In genomic region chr3:171654809-171655208, GRCh38 we compare ENCODE assay signal across 8 cellular contexts.
DNase-seq lines count a peak whose midpoint lies in the region; ATAC-seq and TF ChIP-seq lines count a peak whose summit lies in the region.

No MANE protein-coding gene starts in this region.

- no peak overlapping the region for H3K27ac Mint-ChIP-seq in activated CD8-positive, alpha-beta T cell treated with anti-CD3 and anti-CD28 coated beads, Interleukin-2, amount 10 ng/mL, durations not matched to agents 7 days and 5 days

- CTCF ChIA-PET in mammary epithelial cell (lab: Charles Lee; ENCODE audit: low non-redundant PET) = no interaction called here
- CTCF ChIA-PET in activated CD8-positive, alpha-beta T cell treated with anti-CD3 and anti-CD28 coated beads, Interleukin-2, amount 10 ng/mL, durations not matched to agents 7 days and 5 days (lab: Charles Lee) = no interaction called here

- H3K4me2 ChIP-seq in mammary epithelial cell (ENCODE audit: insufficient read depth, low read depth, low read length) = peak overlapping the region; percentile 62

- in situ Hi-C loops in mammary epithelial cell (cut with MboI; ENCODE audit: low sequenced_read_pairs in 2 of 2) = no loop called here

- H3K9me3 ChIP-seq in mammary epithelial cell (replicated peaks; ENCODE audit: insufficient read depth, low read length) = no peaks in the 10 kb centered on the region

- H3K9me3 Mint-ChIP-seq in activated CD8-positive, alpha-beta T cell treated with anti-CD3 and anti-CD28 coated beads, Interleukin-2, amount 10 ng/mL, durations not matched to agents 7 days and 5 days (ENCODE audit: insufficient read depth) = no peaks in the 10 kb centered on the region

- no peaks in the 10 kb centered on the region for H3K27me3 ChIP-seq in mammary epithelial cell (ENCODE audit: insufficient read depth, low read length)

- H3K27ac ChIP-seq in mammary epithelial cell (ENCODE audit: insufficient read depth, low read depth, low read length) = peak overlapping the region; percentile 43
- peak overlapping the region in 12 of 21 experiments; percentile 4 to 56 (median 38) for H3K27ac ChIP-seq in skin epidermis

- peaks cover 6% of the 10 kb centered on the region for H3K27me3 Mint-ChIP-seq in activated CD8-positive, alpha-beta T cell treated with anti-CD3 and anti-CD28 coated beads, Interleukin-2, amount 10 ng/mL, durations not matched to agents 7 days and 5 days (ENCODE audit: low read depth)

- no peaks in the 10 kb centered on the region for H3K79me2 ChIP-seq in mammary epithelial cell (ENCODE audit: insufficient read depth, low read length)

- H3K4me1 Mint-ChIP-seq in activated CD8-positive, alpha-beta T cell treated with anti-CD3 and anti-CD28 coated beads, Interleukin-2, amount 10 ng/mL, durations not matched to agents 7 days and 5 days (ENCODE audit: low read depth) = peaks cover 2% of the 10 kb centered on the region

- no TSS peak for BruUV-seq in mammary epithelial cell (replicated peaks; lab: Mats Ljungman, UMichigan)

- peaks cover 16% of the 10 kb centered on the region for H3K4me1 ChIP-seq in mammary epithelial cell (ENCODE audit: insufficient read depth, low read length)

- peak overlapping the region; percentile 81 for H2AFZ ChIP-seq in mammary epithelial cell (ENCODE audit: low read depth, low read length)

- no peaks in the 10 kb centered on the region for H4K20me1 ChIP-seq in mammary epithelial cell (ENCODE audit: insufficient read depth, low read length)

- POLR2A ChIA-PET in activated CD8-positive, alpha-beta T cell treated with anti-CD3 and anti-CD28 coated beads, Interleukin-2, amount 10 ng/mL, durations not matched to agents 7 days and 5 days (lab: Charles Lee) = no interaction called here

- WGBS in mammary epithelial cell (ENCODE audit: low coverage, missing lambda C conversion rate) = 6% methylated on average over 3 of the region's 3 CpGs

- no peak for TF ChIP-seq CTCF in mammary epithelial cell (conservative IDR thresholded peaks at IDR 0.05 in 1 of 2, IDR thresholded peaks at IDR 0.05 in 1 of 2; ENCODE audit: extremely low read depth in 1 of 2, insufficient read depth in 1 of 2, low read depth in 1 of 2, low read length in 2 of 2)

- dilution Hi-C loops in mammary epithelial cell (cut with HindIII; ENCODE audit: low sequenced_read_pairs) = loop anchor here (5.0 kb wide), 1 partner anchor 117 kb away; no protein-coding TSS in a partner anchor

- ATAC-seq in left ventricle myocardium superior (peak; percentile 94), HG03039 (IDR thresholded peaks at IDR 0.05; ENCODE audit: unreplicated experiment) (no peak), GM19351 (IDR thresholded peaks at IDR 0.05; ENCODE audit: unreplicated experiment) (no peak)
- no peak for ATAC-seq in activated CD8-positive, alpha-beta T cell treated with anti-CD3 and anti-CD28 coated beads, Interleukin-2, amount 10 ng/mL, durations not matched to agents 7 days and 5 days

- DNase-seq in HPDE6-E6E7 (ENCODE audit: extremely low spot score) (peak; percentile 55), mammary epithelial cell (peak; percentile 78), left ventricle myocardium superior (peak; percentile 70), AML-193 (lab: John Stamatoyannopoulos, UW) (no peak)
- no peak for DNase-seq in activated CD8-positive, alpha-beta T cell treated with anti-CD3 and anti-CD28 coated beads, Interleukin-2, amount 10 ng/mL, durations not matched to agents 7 days and 5 days

- H3K9ac ChIP-seq in mammary epithelial cell (ENCODE audit: insufficient read depth, low read length) = peak overlapping the region; percentile 52

- intact Hi-C loops in mammary epithelial cell (cut with micrococcal nuclease) (no loop called here), left ventricle myocardium superior (cut with micrococcal nuclease) (no loop called here)

- H3K36me3 ChIP-seq in mammary epithelial cell (ENCODE audit: insufficient read depth, low read length) = no peaks in the 10 kb centered on the region

- no peaks in the 10 kb centered on the region for H3K36me3 Mint-ChIP-seq in activated CD8-positive, alpha-beta T cell treated with anti-CD3 and anti-CD28 coated beads, Interleukin-2, amount 10 ng/mL, durations not matched to agents 7 days and 5 days (ENCODE audit: low read depth)

- H3K4me3 Mint-ChIP-seq in activated CD8-positive, alpha-beta T cell treated with anti-CD3 and anti-CD28 coated beads, Interleukin-2, amount 10 ng/mL, durations not matched to agents 7 days and 5 days = no peak overlapping the region

- H3K4me3 ChIP-seq in mammary epithelial cell (replicated peaks in 1 of 3; ENCODE audit: insufficient read depth in 1 of 3, low read depth in 2 of 3, low read length in 3 of 3) = no peak overlapping the region
- H3K4me3 ChIP-seq in skin epidermis = no peak overlapping the region

Comparison
In these comparisons a context has a peak if more than half of its experiments do, and no peak if none do; other contexts are left out.
1. DNase-seq: peak in HPDE6-E6E7 (single experiment), mammary epithelial cell (single experiment) and left ventricle myocardium superior (single experiment); none in activated CD8-positive, alpha-beta T cell treated with anti-CD3 and anti-CD28 coated beads, Interleukin-2, amount 10 ng/mL, durations not matched to agents 7 days and 5 days (single experiment) and AML-193 (0 of 2).